In genomic region chr5:54785729-54786548, GRCh38 we compare ENCODE assay signal across 8 cellular contexts.
A peak's percentile ranks its signal among the peaks of the same experiment; 100 is the strongest.
DNase-seq lines count a peak whose midpoint lies in the region; ATAC-seq and TF ChIP-seq lines count a peak whose summit lies in the region.

No MANE protein-coding gene starts in this region.

- POLR2A ChIA-PET in IMR-90 (lab: Charles Lee; ENCODE audit: unreplicated experiment): no interaction called here

- 0 out of 2 replicates have a peak overlapping the region, but pooled peaks have one; percentile 7 for H3K27ac ChIP-seq in IMR-90 (ENCODE audit: insufficient read depth, low read length)
- H3K27ac ChIP-seq in colonic mucosa: no peak overlapping the region
- H3K27ac ChIP-seq in osteoblast (ENCODE audit: low read depth, low read length): no peak overlapping the region

- dilution Hi-C loops in IMR-90 (cut with HindIII; ENCODE audit: low sequenced_read_pairs, unreplicated experiment): no loop called here

- peak overlapping the region; percentile 74 for H3K14ac ChIP-seq in IMR-90 (replicated peaks; ENCODE audit: low read depth, low read length)

- peak overlapping the region; percentile 61; the same call in 1 of the 2 replicates for H4K91ac ChIP-seq in IMR-90 (ENCODE audit: insufficient read depth, low read depth, low read length)

- no peak overlapping the region; the same call in 1 of the 2 replicates for H3K56ac ChIP-seq in IMR-90 (ENCODE audit: extremely low read depth, insufficient read depth, low read length)

- peak overlapping the region; percentile 89 for H2AFZ ChIP-seq in IMR-90 (replicated peaks; ENCODE audit: low read length, poor library complexity)
- peak overlapping the region; percentile 76 for H2AFZ ChIP-seq in osteoblast (ENCODE audit: low read length)

- peak overlapping the region in 1 of 2 experiments; percentile 56; a peak in 1 of 4 replicates for H4K8ac ChIP-seq in IMR-90 (ENCODE audit: low read depth in 2 of 2, low read length in 2 of 2)

- intact Hi-C loops in IMR-90 (cut with micrococcal nuclease): no loop called here
- intact Hi-C loops in colonic mucosa (cut with DNase I): no loop called here

- peak overlapping the region; percentile 46 for H2BK120ac ChIP-seq in IMR-90 (ENCODE audit: low read depth, low read length)

- H3K9me1 ChIP-seq in IMR-90 (ENCODE audit: insufficient read depth, low read length): peaks cover 9% of the 10 kb centered on the region

- H3K4ac ChIP-seq in IMR-90 (ENCODE audit: low read depth, low read length): peak overlapping the region; percentile 67

- H3K36me3 ChIP-seq in IMR-90 (ENCODE audit: control insufficient read depth, insufficient read depth, low read length): no peaks in the 10 kb centered on the region
- no peaks in the 10 kb centered on the region for H3K36me3 ChIP-seq in colonic mucosa
- H3K36me3 ChIP-seq in osteoblast (ENCODE audit: insufficient read depth, low read length): no peaks in the 10 kb centered on the region

- H3K9ac ChIP-seq in IMR-90 (ENCODE audit: low read depth, low read length) (no peak overlapping the region), colonic mucosa (ENCODE audit: low read depth in 2 of 2, low read length in 2 of 2) (no peak overlapping the region)

- DNase-seq in IMR-90: peak; percentile 21
- DNase-seq in colonic mucosa: peak; percentile 42
- peak; percentile 25 for DNase-seq in osteoblast (ENCODE audit: insufficient read length, low spot score, missing footprints)
- DNase-seq in activated gamma-delta T cell treated with Interleukin-2 at 50 U/mL for 16 hours: no peak
- no peak for DNase-seq in NK-92 (lab: John Stamatoyannopoulos, UW; ENCODE audit: unreplicated experiment)
- no peak for DNase-seq in DMS79 treated with DMSO at 0.1 percent for 48 hours (lab: John Stamatoyannopoulos, UW)

- no peak for TF ChIP-seq RAD21 in IMR-90 (IDR thresholded peaks at IDR 0.05; ENCODE audit: low read length)

- H3K79me1 ChIP-seq in IMR-90 (ENCODE audit: low read depth in 1 of 2, low read length in 2 of 2): no peaks in the 10 kb centered on the region

- peak overlapping the region; percentile 11 for H2BK5ac ChIP-seq in IMR-90 (ENCODE audit: low read depth, low read length, poor library complexity, severe bottlenecking)

- TF ChIP-seq POLR2A in IMR-90 (IDR thresholded peaks at IDR 0.05; ENCODE audit: low read depth, low read length): no peak

- H3K4me1 ChIP-seq in IMR-90 (ENCODE audit: control insufficient read depth, insufficient read depth, low read length) (peaks cover 6% of the 10 kb centered on the region), colonic mucosa (no peaks in the 10 kb centered on the region), osteoblast (ENCODE audit: insufficient read depth, low read length) (no peaks in the 10 kb centered on the region)

- peak; percentile 60 for ATAC-seq in GM21381 (IDR thresholded peaks at IDR 0.05; ENCODE audit: unreplicated experiment)
- ATAC-seq in IMR-90 (ENCODE audit: low read depth): peak; percentile 46
- no peak for ATAC-seq in GM21786 (IDR thresholded peaks at IDR 0.05; ENCODE audit: unreplicated experiment)

- H2BK15ac ChIP-seq in IMR-90 (ENCODE audit: low read depth, low read length): peak overlapping the region; percentile 73; the same call in 2 of the 3 replicates

- CTCF ChIA-PET in IMR-90 (lab: Yijun Ruan, JAX): no interaction called here

- TF ChIP-seq CTCF in IMR-90 (conservative IDR thresholded peaks at IDR 0.05; ENCODE audit: low read depth, low read length) (no peak), colonic mucosa (IDR thresholded peaks at IDR 0.05) (no peak), osteoblast (IDR thresholded peaks at IDR 0.05; ENCODE audit: extremely low read depth, low read depth, low read length) (no peak)

- peak overlapping the region; percentile 78 for H2AK9ac ChIP-seq in IMR-90 (replicated peaks; ENCODE audit: low read depth, low read length, poor library complexity)

- peak overlapping the region; percentile 4 for H3K23ac ChIP-seq in IMR-90 (ENCODE audit: low read depth, low read length)

- H3K27me3 ChIP-seq in IMR-90 (ENCODE audit: control insufficient read depth, insufficient read depth, low read length): no peaks in the 10 kb centered on the region
- no peaks in the 10 kb centered on the region for H3K27me3 ChIP-seq in colonic mucosa
- no peaks in the 10 kb centered on the region for H3K27me3 ChIP-seq in osteoblast (ENCODE audit: insufficient read depth, low read length)

- H3K9me3 ChIP-seq in IMR-90 (ENCODE audit: control insufficient read depth, insufficient read depth, low read length) (no peaks in the 10 kb centered on the region), colonic mucosa (no peaks in the 10 kb centered on the region), osteoblast (ENCODE audit: low read depth, low read length) (no peaks in the 10 kb centered on the region)

- 60% methylated on average over 1 of the region's 9 CpGs; no CpG with 5 or more reads in 1 of the 2 experiments for WGBS in IMR-90 (ENCODE audit: extremely low coverage in 2 of 2, insufficient read length in 1 of 2), 2 experiments

- H4K5ac ChIP-seq in IMR-90 (ENCODE audit: low read depth, low read length): no peak overlapping the region

- peak overlapping the region; percentile 45 for H3K18ac ChIP-seq in IMR-90 (ENCODE audit: low read depth, low read length)

- H2AK5ac ChIP-seq in IMR-90 (ENCODE audit: low read depth, low read length): peak overlapping the region; percentile 74; the same call in 1 of the 2 replicates

- peak overlapping the region; percentile 1; the same call in 1 of the 2 replicates for H3K4me2 ChIP-seq in IMR-90 (ENCODE audit: low read depth, low read length)
- no peak overlapping the region for H3K4me2 ChIP-seq in osteoblast (ENCODE audit: insufficient read depth, low read length)

- no TSS peak for BruUV-seq in IMR-90 (replicated peaks; lab: Mats Ljungman, UMichigan)

- no peaks in the 10 kb centered on the region for H3K79me2 ChIP-seq in osteoblast (ENCODE audit: insufficient read depth, low read length)

- H2BK20ac ChIP-seq in IMR-90 (ENCODE audit: low read depth, low read length): peak overlapping the region; percentile 21

- in situ Hi-C loops in IMR-90 (cut with MboI; ENCODE audit: low sequenced_read_pairs): no loop called here

- H3K4me3 ChIP-seq in IMR-90 (ENCODE audit: insufficient read depth, low read depth, low read length) (no peak overlapping the region), colonic mucosa (no peak overlapping the region), osteoblast (ENCODE audit: insufficient read depth, low read length) (no peak overlapping the region)

- H4K20me1 ChIP-seq in IMR-90 (ENCODE audit: insufficient read depth, low read length): no peaks in the 10 kb centered on the region
- H4K20me1 ChIP-seq in osteoblast (ENCODE audit: insufficient read depth, low read length): no peaks in the 10 kb centered on the region

TF ChIP-seq in IMR-90, 13 proteins besides CTCF, POLR2A, EP300 and RAD21:
- TF ChIP-seq SMC3 (IDR thresholded peaks at IDR 0.05; ENCODE audit: low read depth, low read length) (no peak), ELK1 (IDR thresholded peaks at IDR 0.05; ENCODE audit: borderline replicate concordance, low read depth, low read length) (no peak), NFE2L2 (IDR thresholded peaks at IDR 0.05; ENCODE audit: low read depth, low read length) (no peak), MAFK (IDR thresholded peaks at IDR 0.05; ENCODE audit: low read depth, low read length) (no peak), FOS (IDR thresholded peaks at IDR 0.05; ENCODE audit: low read depth, low read length) (no peak), USF2 (IDR thresholded peaks at IDR 0.05; ENCODE audit: low read depth, low read length) (no peak), MXI1 (IDR thresholded peaks at IDR 0.05; ENCODE audit: borderline replicate concordance, low read depth, low read length) (no peak), CHD1 (IDR thresholded peaks at IDR 0.05; ENCODE audit: low read depth, low read length) (no peak), CEBPB (IDR thresholded peaks at IDR 0.05; ENCODE audit: low read depth, low read length) (no peak)

Comparison
In these comparisons a context has a peak if more than half of its experiments do, and no peak if none do; other contexts are left out.
1. DNase-seq: peak in IMR-90 (single experiment), colonic mucosa (single experiment) and osteoblast (single experiment); none in activated gamma-delta T cell treated with Interleukin-2 at 50 U/mL for 16 hours (single experiment), NK-92 (single experiment) and DMS79 treated with DMSO at 0.1 percent for 48 hours (single experiment).